ENCODE assay signal across 33 cellular contexts in genomic region chr11:60847281-60847680, GRCh38. TPM values are rescaled to one million over a fixed set of nuclear protein-coding genes. Genes with fewer than 3 reads are reported as not detected.
"Had no signal": no experiment of that assay in that cellular context is flagged by ENCODE, and none has a peak within 500 bp of the region (broad histone marks: within the 10 kb centered on the region; RNA-seq: fewer than 3 reads in every experiment).

No MANE protein-coding gene starts in this region.

- FAIRE-seq: endothelial cell of umbilical vein, frontal cortex had no signal

- DNase-seq: dermis blood vessel endothelial cell; effector memory CD4-positive, alpha-beta T cell; esophagus squamous epithelium; heart right ventricle; hypothalamus; immature natural killer cell; islet precursor cell; kidney glomerular epithelial cell; left ventricle myocardium superior; midbrain; naive thymus-derived CD4-positive, alpha-beta T cell; right cardiac atrium; sigmoid colon; spleen; stimulated activated CD4-positive, alpha-beta T cell treated with anti-CD3 and anti-CD28 coated beads, Interleukin-4, amount 100 ng/mL, for 4 hours; stimulated activated naive CD8-positive, alpha-beta T cell treated with anti-CD3 and anti-CD28 coated beads, Interleukin-15, Interleukin-2, amounts not matched to agents 100 U/mL and 50 U/mL, for 24 hours; substantia nigra; testis; tibial artery had no signal

- H3K27me3 ChIP-seq: esophagus squamous epithelium, spleen, testis, tibial artery had no signal

- ATAC-seq: heart right ventricle; left ventricle myocardium superior; naive thymus-derived CD4-positive, alpha-beta T cell; psoas muscle; right cardiac atrium; stimulated activated memory B cell treated with anti-CD40 and anti-IgM and Interleukin-4, amounts not matched to agents 10 μg/mL and 1 μg/mL and 100 μg/mL, for 72 hours; stimulated activated naive CD8-positive, alpha-beta T cell treated with anti-CD3 and anti-CD28 coated beads, Interleukin-15, Interleukin-2, amounts not matched to agents 100 U/mL and 50 U/mL, for 24 hours had no signal

- H3K9ac ChIP-seq: neural progenitor cell had no signal

- H3K4me3 ChIP-seq: coronary artery, esophagus squamous epithelium, lung, neural progenitor cell, psoas muscle, sigmoid colon, spleen, testis, tibial artery had no signal

- H3K36me3 ChIP-seq: neural progenitor cell had no signal

- H3K9me3 ChIP-seq: esophagus squamous epithelium, heart right ventricle, psoas muscle, sigmoid colon, spleen, testis, tibial artery had no signal

- H3K27ac ChIP-seq: coronary artery, esophagus squamous epithelium, neural progenitor cell, psoas muscle, sigmoid colon, spleen, testis, tibial artery had no signal

- H3K4me2 ChIP-seq: neural progenitor cell had no signal

RNA-seq across cellular contexts. Expression of gene PTGDR2, which starts 8.5 kb away (rescaled TPM):
- total RNA-seq: dermis blood vessel endothelial cell, epithelial cell of proximal tubule, fibroblast of villous mesenchyme, glomerular endothelial cell, osteoblast, renal cortical epithelial cell had no signal
- polyA plus RNA-seq: endothelial cell of umbilical vein had no signal

RNA-seq across cellular contexts. Expression of gene ZP1, which starts 20.1 kb away (rescaled TPM):
- total RNA-seq: dermis blood vessel endothelial cell; endothelial cell of umbilical vein; epithelial cell of proximal tubule; esophagus squamous epithelium; fibroblast of villous mesenchyme; frontal cortex; glomerular endothelial cell; left ventricle myocardium superior; lung; naive thymus-derived CD4-positive, alpha-beta T cell; renal cortical epithelial cell; right cardiac atrium; sigmoid colon; skeletal muscle tissue; spleen; urinary bladder had no signal
- polyA plus RNA-seq: endothelial cell of umbilical vein; immature natural killer cell; naive thymus-derived CD4-positive, alpha-beta T cell had no signal
